ENCODE assay signal across 1 cellular context in genomic region chr12:124385219-124385969, GRCh38.
TF ChIP-seq lines count a peak whose summit lies in the region.

No MANE protein-coding gene starts in this region.

TF ChIP-seq in GM23338, 12 proteins besides CTCF, POLR2A, EP300 and RAD21 (continued from another document):
- no peak for TF ChIP-seq ZNF462 (CRISPR knock-in tag; IDR thresholded peaks at IDR 0.05)
- no peak for TF ChIP-seq EZH2 (IDR thresholded peaks at IDR 0.05; ENCODE audit: low read depth, unreplicated experiment)
- TF ChIP-seq ZNF114 (CRISPR knock-in tag; IDR thresholded peaks at IDR 0.05): no peak
- no peak for TF ChIP-seq NANOG (IDR thresholded peaks at IDR 0.05; ENCODE audit: borderline replicate concordance)
- TF ChIP-seq POLR2AphosphoS5 (IDR thresholded peaks at IDR 0.05; ENCODE audit: low read depth): no peak
- TF ChIP-seq STAT1 (IDR thresholded peaks at IDR 0.05; ENCODE audit: unreplicated experiment): no peak
- no peak for TF ChIP-seq REST (IDR thresholded peaks at IDR 0.05; ENCODE audit: unreplicated experiment)
- TF ChIP-seq ZNF331 (CRISPR knock-in tag; IDR thresholded peaks at IDR 0.05; ENCODE audit: low read depth): no peak
